In the genomic region with DNA sequence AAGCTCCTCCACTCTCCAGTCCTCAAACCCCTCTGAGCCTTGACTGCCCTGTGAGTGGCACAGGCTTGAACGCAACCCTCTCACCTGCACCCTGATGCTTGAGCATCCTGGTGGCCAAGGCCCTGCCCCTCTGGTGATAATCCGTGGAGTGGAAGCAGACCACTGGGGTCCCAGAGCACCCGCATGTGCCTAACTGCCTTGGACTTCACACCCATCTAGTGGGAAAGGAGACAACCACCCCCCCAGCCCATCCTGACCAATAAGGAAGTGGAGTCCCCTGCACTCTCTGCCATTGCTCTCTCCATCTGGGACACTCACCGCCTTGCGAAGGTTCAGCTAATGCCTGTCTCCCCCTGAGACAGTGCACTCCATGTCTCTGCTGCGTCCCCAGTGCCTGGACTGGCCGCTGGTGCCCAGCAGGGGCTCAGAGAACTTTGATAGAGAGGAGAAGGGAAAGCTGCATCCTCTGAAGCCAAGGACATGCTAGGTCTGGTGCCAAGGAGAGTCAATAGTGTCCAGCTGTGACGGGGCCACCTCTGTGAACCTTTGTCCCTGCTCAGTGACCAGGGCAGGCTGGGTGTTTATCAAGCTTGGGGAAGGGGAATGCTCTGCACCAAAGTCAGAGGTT, we compare ENCODE assay signal across 19 cellular contexts. TPM values are rescaled to one million over a fixed set of nuclear protein-coding genes. Genes with fewer than 3 reads are reported as not detected.
DNase-seq lines count a peak whose midpoint lies in the region; ATAC-seq and TF ChIP-seq lines count a peak whose summit lies in the region.
"Had no signal": no experiment of that assay in that cellular context is flagged by ENCODE, and none has a peak within 500 bp of the region (broad histone marks: within the 10 kb centered on the region; RNA-seq: fewer than 3 reads in every experiment).

No MANE protein-coding gene starts in this region.

- H3K4me3 ChIP-seq in body of pancreas (no peak overlapping the region), right atrium auricular region (no peak overlapping the region), uterus (no peak overlapping the region)
- H3K4me3 ChIP-seq: BLaER1 had no signal

- H3K36me3 Mint-ChIP-seq in progenitor cell of endocrine pancreas (ENCODE audit: insufficient read depth), result peaks cover 2% of the 10 kb centered on the region
- H3K36me3 Mint-ChIP-seq: activated CD4-positive, alpha-beta memory T cell treated with anti-CD3 and anti-CD28 coated beads for 36 hours; mesothelial cell of epicardium had no signal

- H3K36me3 ChIP-seq in body of pancreas (replicated peaks in 1 of 2; ENCODE audit: insufficient read depth in 1 of 2, low read depth in 2 of 2) (peaks cover 0 to 1% of the 10 kb centered on the region in 2 donors), right atrium auricular region (peaks cover 39% of the 10 kb centered on the region), uterus (no peaks in the 10 kb centered on the region)
- H3K36me3 ChIP-seq: BLaER1 had no signal

- H3K4me1 ChIP-seq in body of pancreas (peaks cover 81% of the 10 kb centered on the region), right atrium auricular region (peaks cover 0 to 82% of the 10 kb centered on the region in 2 donors), uterus (peaks cover 0 to 3% of the 10 kb centered on the region in 2 donors)

- intact Hi-C loops in body of pancreas (cut with DNase I), result loop anchor here (10.0 kb wide), 1 partner anchor 101 kb away; no protein-coding TSS in a partner anchor
- intact Hi-C loops in uterus (cut with DNase I; ENCODE audit: low total_unique reads), result no loop called here

- peaks cover 9% of the 10 kb centered on the region for H3K27me3 Mint-ChIP-seq in progenitor cell of endocrine pancreas

- peak overlapping the region; percentile 57 for H3K27ac Mint-ChIP-seq in progenitor cell of endocrine pancreas
- H3K27ac Mint-ChIP-seq: activated CD4-positive, alpha-beta memory T cell treated with anti-CD3 and anti-CD28 coated beads for 36 hours; mesothelial cell of epicardium had no signal

- 45 to 71% methylated on average over 7 to 8 of the region's 8 CpGs for WGBS in body of pancreas, 2 donors

- ATAC-seq in body of pancreas (no peak), HG03135 (IDR thresholded peaks at IDR 0.05; ENCODE audit: unreplicated experiment) (no peak)
- ATAC-seq: activated T-cell treated with anti-CD3 and anti-CD28 coated beads, Interleukin-2, amount 50 U/mL, for 4 hours had no signal

- TF ChIP-seq POLR2A in body of pancreas (IDR thresholded peaks at IDR 0.05), result no peak
- no peak for TF ChIP-seq POLR2A in uterus (IDR thresholded peaks at IDR 0.05)

- H3K27ac ChIP-seq in body of pancreas (peak overlapping the region in 3 of 4 donors; percentile 6 to 99 (median 98)), right atrium auricular region (peak overlapping the region; percentile 97), uterus (peak overlapping the region; percentile 88 to 89)
- H3K27ac ChIP-seq: BLaER1 had no signal

- H3K9me3 Mint-ChIP-seq in progenitor cell of endocrine pancreas (ENCODE audit: low read depth), result no peaks in the 10 kb centered on the region
- H3K9me3 Mint-ChIP-seq: activated CD4-positive, alpha-beta memory T cell treated with anti-CD3 and anti-CD28 coated beads for 36 hours; activated T-cell treated with anti-CD3 and anti-CD28 coated beads, Interleukin-2, amount 50 U/mL, for 4 hours; central memory CD8-positive, alpha-beta T cell; mesothelial cell of epicardium had no signal

- H3K4me1 Mint-ChIP-seq in progenitor cell of endocrine pancreas (ENCODE audit: low read depth), result peaks cover 10% of the 10 kb centered on the region

- no peak overlapping the region for H3K4me3 Mint-ChIP-seq in progenitor cell of endocrine pancreas (ENCODE audit: low read depth)
- H3K4me3 Mint-ChIP-seq: activated CD4-positive, alpha-beta memory T cell treated with anti-CD3 and anti-CD28 coated beads for 36 hours; activated T-cell treated with anti-CD3 and anti-CD28 coated beads, Interleukin-2, amount 50 U/mL, for 4 hours; central memory CD8-positive, alpha-beta T cell; mesothelial cell of epicardium had no signal

- H3K9me3 ChIP-seq in body of pancreas, result no peaks in the 10 kb centered on the region
- no peaks in the 10 kb centered on the region for H3K9me3 ChIP-seq in right atrium auricular region
- no peaks in the 10 kb centered on the region for H3K9me3 ChIP-seq in uterus
- H3K9me3 ChIP-seq: BLaER1 had no signal

- TF ChIP-seq CTCF in body of pancreas (IDR thresholded peaks at IDR 0.05), result no peak
- no peak for TF ChIP-seq CTCF in right atrium auricular region (IDR thresholded peaks at IDR 0.05)
- TF ChIP-seq CTCF in progenitor cell of endocrine pancreas (IDR thresholded peaks at IDR 0.05; ENCODE audit: unreplicated experiment), result no peak
- no peak for TF ChIP-seq CTCF in uterus (IDR thresholded peaks at IDR 0.05)

- H3K27me3 ChIP-seq in body of pancreas (no peaks in the 10 kb centered on the region), right atrium auricular region (no peaks in the 10 kb centered on the region), uterus (no peaks in the 10 kb centered on the region)

- DNase-seq in body of pancreas (peak in 1 of 4 donors; percentile 53), right atrium auricular region (ENCODE audit: low spot score) (no peak), progenitor cell of endocrine pancreas (ENCODE audit: low spot score, unreplicated experiment) (no peak), uterus (no peak), DMS114 treated with DMSO at 0.1 percent for 48 hours (lab: John Stamatoyannopoulos, UW; ENCODE audit: unreplicated experiment) (no peak), NCI-H2081 (lab: John Stamatoyannopoulos, UW) (no peak)
- DNase-seq: activated CD4-positive, alpha-beta memory T cell treated with anti-CD3 and anti-CD28 coated beads for 36 hours; activated T-cell treated with anti-CD3 and anti-CD28 coated beads, Interleukin-2, amount 50 U/mL, for 4 hours; DND-41; foreskin melanocyte; H7; NCI-H1930; NCI-H526 treated with DMSO at 0.1 percent for 48 hours; occipital lobe; stimulated activated naive CD4-positive, alpha-beta T cell treated with Interleukin-2 at 50 U/mL for 16 hours had no signal

RNA-seq across cellular contexts. Expression of a gene that starts 3.4 kb away (rescaled TPM):
- total RNA-seq in body of pancreas (10 to 100 TPM; 37.4 to 40.2 TPM), right atrium auricular region (10 to 100 TPM; 43.4 to 55.1 TPM), progenitor cell of endocrine pancreas (16.4 and 17.7 TPM in 2 replicates), uterus (10 to 100 TPM in 3 of 4 donors, 1 to 10 TPM in 1; 1.9 to 23.4 (median 18.2) TPM)

RNA-seq across cellular contexts. Expression of a gene that starts 40.9 kb away (rescaled TPM):
- total RNA-seq in body of pancreas, result not detected
- total RNA-seq in right atrium auricular region, result not detected
- total RNA-seq in progenitor cell of endocrine pancreas, result 0.79 and 1.00 TPM in 2 replicates
- 1 to 10 TPM in 1 of 4 donors, under 1 TPM in 1, not detected in 2; 0.98 to 2.8 TPM for total RNA-seq in uterus
- total RNA-seq: activated CD4-positive, alpha-beta memory T cell treated with anti-CD3 and anti-CD28 coated beads for 36 hours; activated T-cell treated with anti-CD3 and anti-CD28 coated beads, Interleukin-2, amount 50 U/mL, for 4 hours; mesothelial cell of epicardium had no signal
